Comparison of ENCODE assay signal across 7 cellular contexts in genomic region chr9:109126671-109127070, GRCh38. TPM values are rescaled to one million over a fixed set of nuclear protein-coding genes. Genes with fewer than 3 reads are reported as not detected.
"Had no signal": no experiment of that assay in that cellular context is flagged by ENCODE, and none has a peak within 500 bp of the region (broad histone marks: within the 10 kb centered on the region; RNA-seq: fewer than 3 reads in every experiment).

No MANE protein-coding gene starts in this region.

RNA-seq across cellular contexts. Expression of gene FRRS1L, which starts 40.4 kb away (rescaled TPM):
- total RNA-seq: kidney; lung microvascular endothelial cell; myocyte; naive thymus-derived CD4-positive, alpha-beta T cell had no signal
- polyA plus RNA-seq: immature natural killer cell; keratinocyte; liver; naive thymus-derived CD4-positive, alpha-beta T cell had no signal
